Comparison of ENCODE assay signal across 16 cellular contexts in the genomic region with DNA sequence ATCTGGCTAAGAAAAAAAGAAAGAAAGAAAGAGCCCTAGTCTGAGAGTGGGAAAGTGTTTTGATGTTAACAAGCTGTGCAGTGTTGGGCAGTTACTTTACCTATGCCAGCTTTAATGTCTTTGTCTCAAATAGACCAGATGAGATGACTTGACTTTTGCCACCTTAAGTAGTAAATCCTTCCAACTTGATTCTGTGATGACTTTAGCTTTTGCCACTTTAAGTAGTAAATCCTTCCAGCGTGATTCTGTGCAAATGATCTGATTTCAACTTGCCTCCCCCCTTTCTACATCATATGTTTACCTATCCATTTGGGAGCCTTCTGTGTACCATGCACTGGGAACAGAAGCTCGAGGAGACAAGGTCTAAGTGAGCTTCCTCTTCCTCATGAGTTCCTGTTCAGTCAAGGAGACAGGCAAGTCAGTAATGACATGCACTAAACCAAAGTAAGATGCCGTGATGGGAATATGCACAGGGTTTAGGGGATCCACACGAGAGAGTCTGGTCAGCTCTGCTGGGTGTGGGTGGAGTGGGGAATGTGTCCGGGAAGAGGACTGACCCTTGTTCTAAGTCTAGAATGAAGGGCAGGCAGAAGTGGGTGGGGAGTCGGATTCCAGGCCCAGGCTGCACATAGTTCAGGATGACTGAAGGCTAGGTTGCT. TPM values are rescaled to one million over a fixed set of nuclear protein-coding genes. Genes with fewer than 3 reads are reported as not detected.
DNase-seq lines count a peak whose midpoint lies in the region; ATAC-seq and TF ChIP-seq lines count a peak whose summit lies in the region.
"Had no signal": no experiment of that assay in that cellular context is flagged by ENCODE, and none has a peak within 500 bp of the region (broad histone marks: within the 10 kb centered on the region; RNA-seq: fewer than 3 reads in every experiment).

No MANE protein-coding gene starts in this region.

- DNase-seq in ELF-1 (ENCODE audit: low read depth, low spot score): peak; percentile 58
- no peak for DNase-seq in Panc1 (ENCODE audit: low read depth, low spot score)
- peak; percentile 49 for DNase-seq in iris pigment epithelial cell (ENCODE audit: low read depth)
- peak; percentile 73 for DNase-seq in renal cortical epithelial cell (ENCODE audit: low read depth)
- DNase-seq in NCI-H446 treated with DMSO at 0.1 percent for 48 hours (lab: John Stamatoyannopoulos, UW): no peak
- DNase-seq in NCI-H146 (lab: John Stamatoyannopoulos, UW): no peak
- DNase-seq: activated naive CD8-positive, alpha-beta T cell treated with anti-CD3 and anti-CD28 coated beads, Interleukin-2, amount 10 ng/mL, durations not matched to agents 7 days and 5 days; CD4-positive, CD25-positive, alpha-beta regulatory T cell; GF-D8; PC-3; stimulated activated naive CD4-positive, alpha-beta T cell treated with Interleukin-2 at 50 U/mL for 16 hours; T-cell had no signal

- H3K9me3 ChIP-seq in Panc1 (ENCODE audit: control insufficient read depth, insufficient read depth, low read depth, low read length): no peaks in the 10 kb centered on the region
- H3K9me3 ChIP-seq: right atrium auricular region, vagina had no signal

- no peak for TF ChIP-seq CTCF in Panc1 (IDR thresholded peaks at IDR 0.05)

- POLR2A ChIA-PET in Panc1 (lab: Charles Lee): no interaction called here

- H3K27ac ChIP-seq in Panc1 (ENCODE audit: low read length): no peak overlapping the region
- H3K27ac ChIP-seq: right atrium auricular region, vagina had no signal

- BruUV-seq in Panc1 (replicated peaks; lab: Mats Ljungman, UMichigan): no TSS peak

- H3K4me1 ChIP-seq in Panc1 (ENCODE audit: control insufficient read depth, insufficient read depth, low read length): peaks cover 5% of the 10 kb centered on the region; the same call in 1 of the 2 replicates

- H3K27me3 ChIP-seq in Panc1 (ENCODE audit: control insufficient read depth, insufficient read depth, low read length): no peaks in the 10 kb centered on the region
- H3K27me3 ChIP-seq: right atrium auricular region, vagina had no signal

- CTCF ChIA-PET in Panc1 (lab: Charles Lee): interaction anchor here (0.8 kb wide), 1 partner anchor 56 kb away, joined by 3 read pairs; no protein-coding TSS in a partner anchor

- H3K36me3 ChIP-seq in Panc1 (ENCODE audit: control insufficient read depth, insufficient read depth, low read length): no peaks in the 10 kb centered on the region
- H3K36me3 ChIP-seq: right atrium auricular region, vagina had no signal

- H3K4me3 ChIP-seq in Panc1 (ENCODE audit: low read depth in 2 of 2, low read length in 2 of 2): no peak overlapping the region
- H3K4me3 ChIP-seq: coronary artery, right atrium auricular region, vagina had no signal

- in situ Hi-C loops in Panc1 (cut with HindIII; ENCODE audit: low pct_unique_long_range_greater_than_20kb, low sequenced_read_pairs): no loop called here

- intact Hi-C loops in Panc1 (cut with micrococcal nuclease; ENCODE audit: unreplicated experiment): no loop called here

- ATAC-seq in Panc1: peak; percentile 9; the same call in 1 of the 2 replicates
- no peak for ATAC-seq in HG03139 (IDR thresholded peaks at IDR 0.05; ENCODE audit: unreplicated experiment)
- ATAC-seq: PC-3, T-cell had no signal

RNA-seq across cellular contexts. Expression of a gene that starts 17.3 kb away (rescaled TPM):
- total RNA-seq in Panc1 (2021; ENCODE audit: unreplicated experiment) (26.7 TPM), renal cortical epithelial cell (19.3 and 24.4 TPM in 2 replicates)
- polyA plus RNA-seq in Panc1 (2012; ENCODE audit: insufficient read length): 12.2 TPM

Comparison
In these comparisons a context has a peak if more than half of its experiments do, and no peak if none do; other contexts are left out.
1. DNase-seq: peak in ELF-1 (single experiment), iris pigment epithelial cell (single experiment) and renal cortical epithelial cell (single experiment); none in Panc1 (single experiment), NCI-H446 treated with DMSO at 0.1 percent for 48 hours (single experiment) and NCI-H146 (single experiment).